ENCODE assay signal across 8 cellular contexts in genomic region chr6:89242574-89243330, GRCh38. TPM values are rescaled to one million over a fixed set of nuclear protein-coding genes. Genes with fewer than 3 reads are reported as not detected.
A peak's percentile ranks its signal among the peaks of the same experiment; 100 is the strongest.
DNase-seq lines count a peak whose midpoint lies in the region; ATAC-seq, FAIRE-seq and TF ChIP-seq lines count a peak whose summit lies in the region.

No MANE protein-coding gene starts in this region.

- 12% methylated on average over 3 of the region's 3 CpGs for WGBS in upper lobe of left lung, 2 donors

- no peak for TF ChIP-seq EP300 in upper lobe of left lung (IDR thresholded peaks at IDR 0.05)

- DNase-seq in AG20443 (ENCODE audit: low spot score) = peak; percentile 47
- no peak for DNase-seq in GM18507 (ENCODE audit: extremely low spot score, insufficient read length, low read depth)
- DNase-seq in NCI-H2196 (lab: John Stamatoyannopoulos, UW; ENCODE audit: unreplicated experiment) = peak; percentile 26
- peak; percentile 57 for DNase-seq in amniotic stem cell (lab: John Stamatoyannopoulos, UW)
- no peak for DNase-seq in kidney
- DNase-seq in upper lobe of left lung = no peak
- DNase-seq in activated gamma-delta T cell (lab: John Stamatoyannopoulos, UW) = no peak

- no peak overlapping the region for H3K4me3 ChIP-seq in kidney (ENCODE audit: low read length in 2 of 2)
- no peak overlapping the region for H3K4me3 ChIP-seq in upper lobe of left lung

- ATAC-seq in upper lobe of left lung (ENCODE audit: low FRiP score in 2 of 2) (peak in 1 of 2 donors; percentile 51), HG02610 (IDR thresholded peaks at IDR 0.05; ENCODE audit: unreplicated experiment) (no peak)

- H3K36me3 ChIP-seq in kidney (ENCODE audit: control insufficient read depth in 1 of 2, insufficient read depth in 2 of 2, low read length in 2 of 2) (no peaks in the 10 kb centered on the region), upper lobe of left lung (no peaks in the 10 kb centered on the region)

- no peak overlapping the region for H3K27ac ChIP-seq in kidney (ENCODE audit: low read depth in 2 of 2, low read length in 2 of 2)
- no peak overlapping the region for H3K27ac ChIP-seq in upper lobe of left lung

- no peak overlapping the region for H3K9ac ChIP-seq in kidney (ENCODE audit: low read length in 2 of 2)

- peaks cover 0 to 7% of the 10 kb centered on the region in 2 donors for H3K4me1 ChIP-seq in kidney (ENCODE audit: control insufficient read depth in 1 of 2, insufficient read depth in 1 of 2, low read depth in 1 of 2, low read length in 2 of 2)
- H3K4me1 ChIP-seq in upper lobe of left lung = no peaks in the 10 kb centered on the region

- H3K27me3 ChIP-seq in upper lobe of left lung = no peaks in the 10 kb centered on the region

- TF ChIP-seq CTCF in kidney (IDR thresholded peaks at IDR 0.05; ENCODE audit: borderline replicate concordance, extremely low read depth, insufficient read depth) (peak; percentile 39), upper lobe of left lung (IDR thresholded peaks at IDR 0.05) (peak in 4 of 6 experiments; percentile 29 to 61 (median 54))

- intact Hi-C loops in kidney (cut with DNase I) = loop anchor here (10.0 kb wide), 1 partner anchor 258 kb away; no protein-coding TSS in a partner anchor

- H3K9me3 ChIP-seq in kidney (ENCODE audit: control insufficient read depth in 1 of 2, low read length in 2 of 2) = no peaks in the 10 kb centered on the region
- H3K9me3 ChIP-seq in upper lobe of left lung = no peaks in the 10 kb centered on the region

- no peak for TF ChIP-seq POLR2A in upper lobe of left lung (IDR thresholded peaks at IDR 0.05)

- peak; percentile 31 for FAIRE-seq in GM18507 (lab: Jason Lieb, UNC)
- FAIRE-seq in kidney (lab: Jason Lieb, UNC) = no peak

RNA-seq across cellular contexts. Expression of gene GABRR1, which starts 25.6 kb away (rescaled TPM):
- total RNA-seq in kidney = not detected
- not detected for polyA plus RNA-seq in kidney (ENCODE audit: insufficient read depth, low read depth, low replicate concordance)
- total RNA-seq in upper lobe of left lung = not detected

Comparison
In these comparisons a context has a peak if more than half of its experiments do, and no peak if none do; other contexts are left out.
1. DNase-seq: peak in AG20443 (single experiment), NCI-H2196 (single experiment) and amniotic stem cell (single experiment); none in GM18507 (single experiment), kidney (single experiment), upper lobe of left lung (0 of 2) and activated gamma-delta T cell (single experiment).